Comparison of ENCODE assay signal across 19 cellular contexts in the genomic region with DNA sequence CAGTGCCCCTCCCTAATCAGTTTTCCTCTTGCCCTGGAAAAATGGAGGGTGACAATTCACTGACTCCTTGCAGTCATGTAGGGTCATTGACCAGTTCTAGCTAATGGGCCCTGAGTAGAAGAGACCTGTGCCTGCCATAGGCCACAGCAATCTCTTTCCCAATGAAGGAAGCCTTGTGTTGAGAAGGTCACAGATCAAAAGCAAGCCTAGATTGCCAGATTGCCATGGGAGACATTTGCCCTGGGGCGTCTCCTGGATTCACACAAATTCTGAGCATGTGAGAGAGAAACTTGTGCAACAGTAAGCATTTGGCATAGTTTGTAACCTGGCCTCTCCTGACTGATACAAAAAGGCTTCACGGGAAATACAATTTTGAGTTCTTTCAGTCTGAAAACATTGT.
DNase-seq lines count a peak whose midpoint lies in the region; TF ChIP-seq lines count a peak whose summit lies in the region.
"Had no signal": no experiment of that assay in that cellular context is flagged by ENCODE, and none has a peak within 500 bp of the region (broad histone marks: within the 10 kb centered on the region; RNA-seq: fewer than 3 reads in every experiment).

No MANE protein-coding gene starts in this region.

- H3K27ac Mint-ChIP-seq in neural crest cell (ENCODE audit: unreplicated experiment) = peak overlapping the region; percentile 7
- H3K27ac Mint-ChIP-seq: CD4-positive, alpha-beta T cell had no signal

- H2AFZ ChIP-seq in PC-9 (no peak overlapping the region), smooth muscle cell (ENCODE audit: low read depth) (no peak overlapping the region)

- H3F3A ChIP-seq in PC-9 (ENCODE audit: insufficient read depth, low read depth) = no peaks in the 10 kb centered on the region
- H3F3A ChIP-seq in smooth muscle cell (ENCODE audit: low read depth) = no peaks in the 10 kb centered on the region

- peaks cover 9% of the 10 kb centered on the region for H3K36me3 Mint-ChIP-seq in neural crest cell (ENCODE audit: low read depth)

- CTCF ChIA-PET in PC-9 (lab: Charles Lee) = no interaction called here

- H3K4me1 ChIP-seq in PC-9 (replicated peaks; ENCODE audit: insufficient read depth) = peaks cover 11% of the 10 kb centered on the region
- H3K4me1 ChIP-seq in smooth muscle cell (ENCODE audit: low read depth) = no peaks in the 10 kb centered on the region

- in situ Hi-C loops in brain microvascular endothelial cell (cut with HindIII; ENCODE audit: low pct_ligation_motif_present, low sequenced_read_pairs) = no loop called here

- peak overlapping the region; percentile 27; the same call in 1 of the 2 replicates for H3K27ac ChIP-seq in PC-9
- no peak overlapping the region for H3K27ac ChIP-seq in brain microvascular endothelial cell
- no peak overlapping the region for H3K27ac ChIP-seq in smooth muscle cell (ENCODE audit: low read depth)
- H3K27ac ChIP-seq: KMS-11, SK-N-MC had no signal

- BruUV-seq in PC-9 (replicated peaks; lab: Mats Ljungman, UMichigan) = no TSS peak

- no peak for TF ChIP-seq CTCF in PC-9 (conservative IDR thresholded peaks at IDR 0.05)
- TF ChIP-seq CTCF in epithelial cell of esophagus (IDR thresholded peaks at IDR 0.05; ENCODE audit: insufficient read depth, low read depth, low read length, missing control alignments) = no peak
- no peak for TF ChIP-seq CTCF in neural crest cell (conservative IDR thresholded peaks at IDR 0.05)
- no peak for TF ChIP-seq CTCF in brain microvascular endothelial cell (IDR thresholded peaks at IDR 0.05; ENCODE audit: low read depth, low read length, missing control alignments)
- TF ChIP-seq CTCF in smooth muscle cell (IDR thresholded peaks at IDR 0.05; ENCODE audit: borderline replicate concordance, insufficient read depth, poor library complexity, severe bottlenecking) = no peak

- WGBS in smooth muscle cell (ENCODE audit: low lambda C conversion rate) = 68% methylated on average over 2 of the region's 2 CpGs

- H3K27me3 ChIP-seq in PC-9 (ENCODE audit: insufficient read depth, low read depth) = no peaks in the 10 kb centered on the region
- H3K27me3 ChIP-seq in brain microvascular endothelial cell (replicated peaks) = no peaks in the 10 kb centered on the region
- H3K27me3 ChIP-seq in smooth muscle cell (ENCODE audit: low read depth) = no peaks in the 10 kb centered on the region

- H3K4me3 ChIP-seq in PC-9 (no peak overlapping the region), epithelial cell of esophagus (ENCODE audit: low read length) (no peak overlapping the region), brain microvascular endothelial cell (ENCODE audit: low read depth, low read length) (no peak overlapping the region), smooth muscle cell (no peak overlapping the region)
- H3K4me3 ChIP-seq: SK-N-MC had no signal

- no peak overlapping the region for H3K9ac ChIP-seq in smooth muscle cell (ENCODE audit: low read depth)
- H3K9ac ChIP-seq: KMS-11 had no signal

- H3K36me3 ChIP-seq in PC-9 (ENCODE audit: low read depth) (no peaks in the 10 kb centered on the region), brain microvascular endothelial cell (replicated peaks) (no peaks in the 10 kb centered on the region), smooth muscle cell (ENCODE audit: low read depth) (no peaks in the 10 kb centered on the region)

- no peaks in the 10 kb centered on the region for H3K9me2 ChIP-seq in PC-9 (ENCODE audit: insufficient read depth)

- H3K27me3 Mint-ChIP-seq in neural crest cell (ENCODE audit: low read depth) = no peaks in the 10 kb centered on the region

- POLR2A ChIA-PET in PC-9 (lab: Charles Lee; ENCODE audit: unreplicated experiment) = no interaction called here

- H3K9me3 ChIP-seq in PC-9 (ENCODE audit: insufficient read depth, low read depth) (no peaks in the 10 kb centered on the region), smooth muscle cell (replicated peaks; ENCODE audit: low read depth) (no peaks in the 10 kb centered on the region)

- no peak overlapping the region for H3K4me3 Mint-ChIP-seq in neural crest cell
- H3K4me3 Mint-ChIP-seq: CD4-positive, alpha-beta T cell had no signal

- H3K4me1 Mint-ChIP-seq in neural crest cell = peaks cover 51% of the 10 kb centered on the region

- DNase-seq in COLO829 (ENCODE audit: low spot score) (peak; percentile 68), PC-9 (peak; percentile 13 to 59), epithelial cell of esophagus (ENCODE audit: low read depth) (peak; percentile 16), neural crest cell (ENCODE audit: low read depth, low spot score) (peak; percentile 51), brain microvascular endothelial cell (no peak), NCI-H1694 treated with DMSO at 0.1 percent for 48 hours (lab: John Stamatoyannopoulos, UW) (no peak), smooth muscle cell (lab: John Stamatoyannopoulos, UW; ENCODE audit: unreplicated experiment) (no peak), NCI-H2029 treated with DMSO at 0.1 percent for 48 hours (lab: John Stamatoyannopoulos, UW) (no peak)
- DNase-seq: CD4-positive, alpha-beta T cell; DMS53; NCI-H1417 treated with DMSO at 0.1 percent for 48 hours; NCI-H2029; NCI-H2171; NCI-H446; NCI-H69; NK-92 treated with Interleukin-12 subunit alpha and Interleukin-12 subunit beta, amount 100 ng/mL, for 24 hours; Right ventricle myocardium superior had no signal

- no peak overlapping the region for H3K4me2 ChIP-seq in PC-9
- H3K4me2 ChIP-seq in smooth muscle cell = no peak overlapping the region
- H3K4me2 ChIP-seq: KMS-11 had no signal

- intact Hi-C loops in PC-9 (cut with micrococcal nuclease; ENCODE audit: unreplicated experiment) = no loop called here

- H4K20me1 ChIP-seq in PC-9 (ENCODE audit: insufficient read depth) (no peaks in the 10 kb centered on the region), smooth muscle cell (ENCODE audit: low read depth) (no peaks in the 10 kb centered on the region)

- peaks cover 17% of the 10 kb centered on the region for H3K9me3 Mint-ChIP-seq in neural crest cell
- H3K9me3 Mint-ChIP-seq: CD4-positive, alpha-beta T cell had no signal

- H3K79me2 ChIP-seq in PC-9 (ENCODE audit: low read depth) (no peaks in the 10 kb centered on the region), smooth muscle cell (ENCODE audit: low read depth) (no peaks in the 10 kb centered on the region)

Comparison
In these comparisons a context has a peak if more than half of its experiments do, and no peak if none do; other contexts are left out.
1. DNase-seq: peak in COLO829 (single experiment), PC-9 (2 of 2), epithelial cell of esophagus (single experiment) and neural crest cell (single experiment); none in brain microvascular endothelial cell (single experiment), NCI-H1694 treated with DMSO at 0.1 percent for 48 hours (single experiment), smooth muscle cell (single experiment) and NCI-H2029 treated with DMSO at 0.1 percent for 48 hours (single experiment).